Comparison of ENCODE assay signal across 2 cellular contexts in the genomic region with DNA sequence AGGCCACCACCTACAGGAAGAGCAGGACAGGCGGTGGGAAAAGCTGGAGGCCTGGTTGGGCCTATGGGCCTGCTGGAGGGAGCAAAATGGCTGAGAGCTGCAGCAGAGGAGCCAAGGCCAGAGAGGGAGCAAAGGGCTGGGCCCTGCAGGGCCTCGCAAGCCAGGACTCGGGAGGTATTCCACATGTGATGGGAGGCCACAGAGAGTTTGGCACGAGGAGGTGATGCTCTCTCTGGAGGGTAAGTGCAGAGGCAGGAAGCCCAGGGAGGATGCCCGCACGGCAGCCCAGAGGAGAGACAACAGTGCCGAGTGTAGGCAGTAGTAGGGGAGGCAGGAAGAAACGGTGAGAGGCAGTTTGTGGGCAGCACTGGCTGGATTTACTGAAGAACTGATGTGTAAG.
TF ChIP-seq lines count a peak whose summit lies in the region.

No MANE protein-coding gene starts in this region.

TF ChIP-seq in WTC11, 78 proteins besides CTCF, POLR2A, EP300 and RAD21 (continues in another document):
- TF ChIP-seq NFYB (CRISPR knock-in tag; conservative IDR thresholded peaks at IDR 0.05; ENCODE audit: low read depth) (no peak), SOX15 (CRISPR knock-in tag; IDR thresholded peaks at IDR 0.05) (no peak), RELA (CRISPR knock-in tag; IDR thresholded peaks at IDR 0.05; ENCODE audit: borderline replicate concordance) (no peak), SMAD3 (CRISPR knock-in tag; IDR thresholded peaks at IDR 0.05; ENCODE audit: borderline replicate concordance) (no peak), FOXJ3 (CRISPR knock-in tag; IDR thresholded peaks at IDR 0.05; ENCODE audit: borderline replicate concordance) (no peak), JUN (CRISPR knock-in tag; IDR thresholded peaks at IDR 0.05) (no peak), ZNF317 (CRISPR knock-in tag; IDR thresholded peaks at IDR 0.05; ENCODE audit: borderline replicate concordance, low read depth) (no peak), SP1 (CRISPR knock-in tag; conservative IDR thresholded peaks at IDR 0.05) (no peak), TEAD4 (CRISPR knock-in tag; IDR thresholded peaks at IDR 0.05) (no peak), OVOL2 (CRISPR knock-in tag; IDR thresholded peaks at IDR 0.05; ENCODE audit: borderline replicate concordance) (no peak)
- TF ChIP-seq, protein P1, sequence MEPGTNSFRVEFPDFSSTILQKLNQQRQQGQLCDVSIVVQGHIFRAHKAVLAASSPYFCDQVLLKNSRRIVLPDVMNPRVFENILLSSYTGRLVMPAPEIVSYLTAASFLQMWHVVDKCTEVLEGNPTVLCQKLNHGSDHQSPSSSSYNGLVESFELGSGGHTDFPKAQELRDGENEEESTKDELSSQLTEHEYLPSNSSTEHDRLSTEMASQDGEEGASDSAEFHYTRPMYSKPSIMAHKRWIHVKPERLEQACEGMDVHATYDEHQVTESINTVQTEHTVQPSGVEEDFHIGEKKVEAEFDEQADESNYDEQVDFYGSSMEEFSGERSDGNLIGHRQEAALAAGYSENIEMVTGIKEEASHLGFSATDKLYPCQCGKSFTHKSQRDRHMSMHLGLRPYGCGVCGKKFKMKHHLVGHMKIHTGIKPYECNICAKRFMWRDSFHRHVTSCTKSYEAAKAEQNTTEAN (CRISPR knock-in tag; IDR thresholded peaks at IDR 0.05) = no peak
- TF ChIP-seq, protein P2, sequence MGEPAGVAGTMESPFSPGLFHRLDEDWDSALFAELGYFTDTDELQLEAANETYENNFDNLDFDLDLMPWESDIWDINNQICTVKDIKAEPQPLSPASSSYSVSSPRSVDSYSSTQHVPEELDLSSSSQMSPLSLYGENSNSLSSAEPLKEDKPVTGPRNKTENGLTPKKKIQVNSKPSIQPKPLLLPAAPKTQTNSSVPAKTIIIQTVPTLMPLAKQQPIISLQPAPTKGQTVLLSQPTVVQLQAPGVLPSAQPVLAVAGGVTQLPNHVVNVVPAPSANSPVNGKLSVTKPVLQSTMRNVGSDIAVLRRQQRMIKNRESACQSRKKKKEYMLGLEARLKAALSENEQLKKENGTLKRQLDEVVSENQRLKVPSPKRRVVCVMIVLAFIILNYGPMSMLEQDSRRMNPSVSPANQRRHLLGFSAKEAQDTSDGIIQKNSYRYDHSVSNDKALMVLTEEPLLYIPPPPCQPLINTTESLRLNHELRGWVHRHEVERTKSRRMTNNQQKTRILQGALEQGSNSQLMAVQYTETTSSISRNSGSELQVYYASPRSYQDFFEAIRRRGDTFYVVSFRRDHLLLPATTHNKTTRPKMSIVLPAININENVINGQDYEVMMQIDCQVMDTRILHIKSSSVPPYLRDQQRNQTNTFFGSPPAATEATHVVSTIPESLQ (CRISPR knock-in tag; IDR thresholded peaks at IDR 0.05) = no peak
- TF ChIP-seq, protein P3, sequence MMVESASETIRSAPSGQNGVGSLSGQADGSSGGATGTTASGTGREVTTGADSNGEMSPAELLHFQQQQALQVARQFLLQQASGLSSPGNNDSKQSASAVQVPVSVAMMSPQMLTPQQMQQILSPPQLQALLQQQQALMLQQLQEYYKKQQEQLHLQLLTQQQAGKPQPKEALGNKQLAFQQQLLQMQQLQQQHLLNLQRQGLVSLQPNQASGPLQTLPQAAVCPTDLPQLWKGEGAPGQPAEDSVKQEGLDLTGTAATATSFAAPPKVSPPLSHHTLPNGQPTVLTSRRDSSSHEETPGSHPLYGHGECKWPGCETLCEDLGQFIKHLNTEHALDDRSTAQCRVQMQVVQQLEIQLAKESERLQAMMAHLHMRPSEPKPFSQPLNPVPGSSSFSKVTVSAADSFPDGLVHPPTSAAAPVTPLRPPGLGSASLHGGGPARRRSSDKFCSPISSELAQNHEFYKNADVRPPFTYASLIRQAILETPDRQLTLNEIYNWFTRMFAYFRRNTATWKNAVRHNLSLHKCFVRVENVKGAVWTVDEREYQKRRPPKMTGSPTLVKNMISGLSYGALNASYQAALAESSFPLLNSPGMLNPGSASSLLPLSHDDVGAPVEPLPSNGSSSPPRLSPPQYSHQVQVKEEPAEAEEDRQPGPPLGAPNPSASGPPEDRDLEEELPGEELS (CRISPR knock-in tag; IDR thresholded peaks at IDR 0.05) = no peak
- TF ChIP-seq, protein P4, sequence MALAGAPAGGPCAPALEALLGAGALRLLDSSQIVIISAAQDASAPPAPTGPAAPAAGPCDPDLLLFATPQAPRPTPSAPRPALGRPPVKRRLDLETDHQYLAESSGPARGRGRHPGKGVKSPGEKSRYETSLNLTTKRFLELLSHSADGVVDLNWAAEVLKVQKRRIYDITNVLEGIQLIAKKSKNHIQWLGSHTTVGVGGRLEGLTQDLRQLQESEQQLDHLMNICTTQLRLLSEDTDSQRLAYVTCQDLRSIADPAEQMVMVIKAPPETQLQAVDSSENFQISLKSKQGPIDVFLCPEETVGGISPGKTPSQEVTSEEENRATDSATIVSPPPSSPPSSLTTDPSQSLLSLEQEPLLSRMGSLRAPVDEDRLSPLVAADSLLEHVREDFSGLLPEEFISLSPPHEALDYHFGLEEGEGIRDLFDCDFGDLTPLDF (CRISPR knock-in tag; IDR thresholded peaks at IDR 0.05) = no peak
- TF ChIP-seq, protein P5, sequence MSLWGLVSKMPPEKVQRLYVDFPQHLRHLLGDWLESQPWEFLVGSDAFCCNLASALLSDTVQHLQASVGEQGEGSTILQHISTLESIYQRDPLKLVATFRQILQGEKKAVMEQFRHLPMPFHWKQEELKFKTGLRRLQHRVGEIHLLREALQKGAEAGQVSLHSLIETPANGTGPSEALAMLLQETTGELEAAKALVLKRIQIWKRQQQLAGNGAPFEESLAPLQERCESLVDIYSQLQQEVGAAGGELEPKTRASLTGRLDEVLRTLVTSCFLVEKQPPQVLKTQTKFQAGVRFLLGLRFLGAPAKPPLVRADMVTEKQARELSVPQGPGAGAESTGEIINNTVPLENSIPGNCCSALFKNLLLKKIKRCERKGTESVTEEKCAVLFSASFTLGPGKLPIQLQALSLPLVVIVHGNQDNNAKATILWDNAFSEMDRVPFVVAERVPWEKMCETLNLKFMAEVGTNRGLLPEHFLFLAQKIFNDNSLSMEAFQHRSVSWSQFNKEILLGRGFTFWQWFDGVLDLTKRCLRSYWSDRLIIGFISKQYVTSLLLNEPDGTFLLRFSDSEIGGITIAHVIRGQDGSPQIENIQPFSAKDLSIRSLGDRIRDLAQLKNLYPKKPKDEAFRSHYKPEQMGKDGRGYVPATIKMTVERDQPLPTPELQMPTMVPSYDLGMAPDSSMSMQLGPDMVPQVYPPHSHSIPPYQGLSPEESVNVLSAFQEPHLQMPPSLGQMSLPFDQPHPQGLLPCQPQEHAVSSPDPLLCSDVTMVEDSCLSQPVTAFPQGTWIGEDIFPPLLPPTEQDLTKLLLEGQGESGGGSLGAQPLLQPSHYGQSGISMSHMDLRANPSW (CRISPR knock-in tag; conservative IDR thresholded peaks at IDR 0.05; ENCODE audit: low read depth) = no peak
- TF ChIP-seq, protein P6, sequence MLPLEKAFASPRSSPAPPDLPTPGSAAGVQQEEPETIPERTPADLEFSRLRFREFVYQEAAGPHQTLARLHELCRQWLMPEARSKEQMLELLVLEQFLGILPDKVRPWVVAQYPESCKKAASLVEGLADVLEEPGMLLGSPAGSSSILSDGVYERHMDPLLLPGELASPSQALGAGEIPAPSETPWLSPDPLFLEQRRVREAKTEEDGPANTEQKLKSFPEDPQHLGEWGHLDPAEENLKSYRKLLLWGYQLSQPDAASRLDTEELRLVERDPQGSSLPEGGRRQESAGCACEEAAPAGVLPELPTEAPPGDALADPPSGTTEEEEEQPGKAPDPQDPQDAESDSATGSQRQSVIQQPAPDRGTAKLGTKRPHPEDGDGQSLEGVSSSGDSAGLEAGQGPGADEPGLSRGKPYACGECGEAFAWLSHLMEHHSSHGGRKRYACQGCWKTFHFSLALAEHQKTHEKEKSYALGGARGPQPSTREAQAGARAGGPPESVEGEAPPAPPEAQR (CRISPR knock-in tag; IDR thresholded peaks at IDR 0.05) = no peak

TF ChIP-seq in H1, 55 proteins besides CTCF, POLR2A, EP300 and RAD21:
- TF ChIP-seq, protein P7, sequence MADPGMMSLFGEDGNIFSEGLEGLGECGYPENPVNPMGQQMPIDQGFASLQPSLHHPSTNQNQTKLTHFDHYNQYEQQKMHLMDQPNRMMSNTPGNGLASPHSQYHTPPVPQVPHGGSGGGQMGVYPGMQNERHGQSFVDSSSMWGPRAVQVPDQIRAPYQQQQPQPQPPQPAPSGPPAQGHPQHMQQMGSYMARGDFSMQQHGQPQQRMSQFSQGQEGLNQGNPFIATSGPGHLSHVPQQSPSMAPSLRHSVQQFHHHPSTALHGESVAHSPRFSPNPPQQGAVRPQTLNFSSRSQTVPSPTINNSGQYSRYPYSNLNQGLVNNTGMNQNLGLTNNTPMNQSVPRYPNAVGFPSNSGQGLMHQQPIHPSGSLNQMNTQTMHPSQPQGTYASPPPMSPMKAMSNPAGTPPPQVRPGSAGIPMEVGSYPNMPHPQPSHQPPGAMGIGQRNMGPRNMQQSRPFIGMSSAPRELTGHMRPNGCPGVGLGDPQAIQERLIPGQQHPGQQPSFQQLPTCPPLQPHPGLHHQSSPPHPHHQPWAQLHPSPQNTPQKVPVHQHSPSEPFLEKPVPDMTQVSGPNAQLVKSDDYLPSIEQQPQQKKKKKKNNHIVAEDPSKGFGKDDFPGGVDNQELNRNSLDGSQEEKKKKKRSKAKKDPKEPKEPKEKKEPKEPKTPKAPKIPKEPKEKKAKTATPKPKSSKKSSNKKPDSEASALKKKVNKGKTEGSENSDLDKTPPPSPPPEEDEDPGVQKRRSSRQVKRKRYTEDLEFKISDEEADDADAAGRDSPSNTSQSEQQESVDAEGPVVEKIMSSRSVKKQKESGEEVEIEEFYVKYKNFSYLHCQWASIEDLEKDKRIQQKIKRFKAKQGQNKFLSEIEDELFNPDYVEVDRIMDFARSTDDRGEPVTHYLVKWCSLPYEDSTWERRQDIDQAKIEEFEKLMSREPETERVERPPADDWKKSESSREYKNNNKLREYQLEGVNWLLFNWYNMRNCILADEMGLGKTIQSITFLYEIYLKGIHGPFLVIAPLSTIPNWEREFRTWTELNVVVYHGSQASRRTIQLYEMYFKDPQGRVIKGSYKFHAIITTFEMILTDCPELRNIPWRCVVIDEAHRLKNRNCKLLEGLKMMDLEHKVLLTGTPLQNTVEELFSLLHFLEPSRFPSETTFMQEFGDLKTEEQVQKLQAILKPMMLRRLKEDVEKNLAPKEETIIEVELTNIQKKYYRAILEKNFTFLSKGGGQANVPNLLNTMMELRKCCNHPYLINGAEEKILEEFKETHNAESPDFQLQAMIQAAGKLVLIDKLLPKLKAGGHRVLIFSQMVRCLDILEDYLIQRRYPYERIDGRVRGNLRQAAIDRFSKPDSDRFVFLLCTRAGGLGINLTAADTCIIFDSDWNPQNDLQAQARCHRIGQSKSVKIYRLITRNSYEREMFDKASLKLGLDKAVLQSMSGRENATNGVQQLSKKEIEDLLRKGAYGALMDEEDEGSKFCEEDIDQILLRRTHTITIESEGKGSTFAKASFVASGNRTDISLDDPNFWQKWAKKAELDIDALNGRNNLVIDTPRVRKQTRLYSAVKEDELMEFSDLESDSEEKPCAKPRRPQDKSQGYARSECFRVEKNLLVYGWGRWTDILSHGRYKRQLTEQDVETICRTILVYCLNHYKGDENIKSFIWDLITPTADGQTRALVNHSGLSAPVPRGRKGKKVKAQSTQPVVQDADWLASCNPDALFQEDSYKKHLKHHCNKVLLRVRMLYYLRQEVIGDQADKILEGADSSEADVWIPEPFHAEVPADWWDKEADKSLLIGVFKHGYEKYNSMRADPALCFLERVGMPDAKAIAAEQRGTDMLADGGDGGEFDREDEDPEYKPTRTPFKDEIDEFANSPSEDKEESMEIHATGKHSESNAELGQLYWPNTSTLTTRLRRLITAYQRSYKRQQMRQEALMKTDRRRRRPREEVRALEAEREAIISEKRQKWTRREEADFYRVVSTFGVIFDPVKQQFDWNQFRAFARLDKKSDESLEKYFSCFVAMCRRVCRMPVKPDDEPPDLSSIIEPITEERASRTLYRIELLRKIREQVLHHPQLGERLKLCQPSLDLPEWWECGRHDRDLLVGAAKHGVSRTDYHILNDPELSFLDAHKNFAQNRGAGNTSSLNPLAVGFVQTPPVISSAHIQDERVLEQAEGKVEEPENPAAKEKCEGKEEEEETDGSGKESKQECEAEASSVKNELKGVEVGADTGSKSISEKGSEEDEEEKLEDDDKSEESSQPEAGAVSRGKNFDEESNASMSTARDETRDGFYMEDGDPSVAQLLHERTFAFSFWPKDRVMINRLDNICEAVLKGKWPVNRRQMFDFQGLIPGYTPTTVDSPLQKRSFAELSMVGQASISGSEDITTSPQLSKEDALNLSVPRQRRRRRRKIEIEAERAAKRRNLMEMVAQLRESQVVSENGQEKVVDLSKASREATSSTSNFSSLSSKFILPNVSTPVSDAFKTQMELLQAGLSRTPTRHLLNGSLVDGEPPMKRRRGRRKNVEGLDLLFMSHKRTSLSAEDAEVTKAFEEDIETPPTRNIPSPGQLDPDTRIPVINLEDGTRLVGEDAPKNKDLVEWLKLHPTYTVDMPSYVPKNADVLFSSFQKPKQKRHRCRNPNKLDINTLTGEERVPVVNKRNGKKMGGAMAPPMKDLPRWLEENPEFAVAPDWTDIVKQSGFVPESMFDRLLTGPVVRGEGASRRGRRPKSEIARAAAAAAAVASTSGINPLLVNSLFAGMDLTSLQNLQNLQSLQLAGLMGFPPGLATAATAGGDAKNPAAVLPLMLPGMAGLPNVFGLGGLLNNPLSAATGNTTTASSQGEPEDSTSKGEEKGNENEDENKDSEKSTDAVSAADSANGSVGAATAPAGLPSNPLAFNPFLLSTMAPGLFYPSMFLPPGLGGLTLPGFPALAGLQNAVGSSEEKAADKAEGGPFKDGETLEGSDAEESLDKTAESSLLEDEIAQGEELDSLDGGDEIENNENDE (IDR thresholded peaks at IDR 0.05; ENCODE audit: insufficient replicate concordance, low read length) = no peak
- TF ChIP-seq TCF12 (IDR thresholded peaks at IDR 0.05; ENCODE audit: low read depth, low read length) = no peak
- TF ChIP-seq, protein P8, sequence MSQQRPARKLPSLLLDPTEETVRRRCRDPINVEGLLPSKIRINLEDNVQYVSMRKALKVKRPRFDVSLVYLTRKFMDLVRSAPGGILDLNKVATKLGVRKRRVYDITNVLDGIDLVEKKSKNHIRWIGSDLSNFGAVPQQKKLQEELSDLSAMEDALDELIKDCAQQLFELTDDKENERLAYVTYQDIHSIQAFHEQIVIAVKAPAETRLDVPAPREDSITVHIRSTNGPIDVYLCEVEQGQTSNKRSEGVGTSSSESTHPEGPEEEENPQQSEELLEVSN (IDR thresholded peaks at IDR 0.05) = no peak
